Comparison of ENCODE assay signal across 19 cellular contexts in genomic region chr2:59012234-59012633, GRCh38.
"Had no signal": no experiment of that assay in that cellular context is flagged by ENCODE, and none has a peak within 500 bp of the region (broad histone marks: within the 10 kb centered on the region; RNA-seq: fewer than 3 reads in every experiment).

No MANE protein-coding gene starts in this region.

- H3K9me3 ChIP-seq: esophagus squamous epithelium, left lung, lower lobe of right lung had no signal

- H3K4me3 ChIP-seq: coronary artery, dorsolateral prefrontal cortex, esophagus squamous epithelium, gastroesophageal sphincter, heart left ventricle, left lung, lower lobe of right lung had no signal

- H3K36me3 ChIP-seq: esophagus squamous epithelium, gastroesophageal sphincter, heart left ventricle, left lung, lower lobe of right lung had no signal

- DNase-seq: dermis blood vessel endothelial cell; dorsolateral prefrontal cortex; effector CD4-positive, alpha-beta T cell; effector memory CD4-positive, alpha-beta T cell; endodermal cell; erythroblast; esophagus squamous epithelium; foreskin keratinocyte; heart left ventricle; hippocampal formation; left cardiac atrium; left lung; left ventricle myocardium superior; lower lobe of right lung; mesenchymal stem cell; midbrain had no signal

- H3K27ac ChIP-seq: coronary artery, dorsolateral prefrontal cortex, epithelial cell of prostate, esophagus squamous epithelium, foreskin keratinocyte, gastroesophageal sphincter, heart left ventricle, left lung, lower lobe of right lung had no signal

- H3K4me1 ChIP-seq: esophagus squamous epithelium, foreskin keratinocyte, gastroesophageal sphincter, heart left ventricle, left lung, lower lobe of right lung had no signal
